8 cellular contexts compared by ENCODE assay signal in the genomic region with DNA sequence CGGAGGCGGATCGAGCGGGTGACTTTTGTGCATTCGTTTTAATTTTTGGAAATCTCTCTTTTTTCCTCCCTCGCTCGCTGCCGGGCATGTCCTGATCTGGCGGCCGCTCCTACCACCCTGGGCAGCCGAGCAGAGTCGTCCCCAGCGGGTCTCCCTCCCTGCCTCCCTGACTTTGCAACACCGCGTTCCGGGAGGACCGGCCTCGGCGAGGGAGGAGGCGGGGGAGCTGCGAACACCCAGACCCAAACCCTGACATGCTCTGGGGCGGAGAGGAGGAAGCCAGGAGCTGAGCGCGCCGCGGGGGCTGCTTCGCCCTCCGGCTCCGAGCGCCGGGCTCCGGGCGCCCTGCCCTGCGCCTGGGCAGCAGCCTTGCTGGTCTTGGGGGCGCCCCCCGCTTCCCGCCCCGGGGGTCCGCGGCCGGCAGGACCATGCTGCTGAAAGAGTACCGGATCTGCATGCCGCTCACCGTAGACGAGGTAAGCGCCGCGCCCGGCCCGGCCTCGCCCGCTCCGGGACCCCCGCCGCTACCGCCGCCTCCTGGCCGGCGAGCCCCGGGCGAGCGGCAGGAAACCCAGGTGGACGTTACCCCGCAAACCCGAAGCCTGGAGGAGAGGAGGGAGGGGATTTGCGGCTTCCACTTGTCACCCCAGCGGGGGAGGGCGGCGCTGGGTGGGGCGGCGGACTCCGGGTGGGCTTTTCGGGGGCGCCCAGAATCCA. TPM values are rescaled to one million over a fixed set of nuclear protein-coding genes. Genes with fewer than 3 reads are reported as not detected.
DNase-seq lines count a peak whose midpoint lies in the region; ATAC-seq, FAIRE-seq and TF ChIP-seq lines count a peak whose summit lies in the region.

No MANE protein-coding gene starts in this region.

- POLR2A ChIA-PET in RWPE1 (lab: Yijun Ruan, JAX; ENCODE audit: low non-redundant PET), result no interaction called here

- WGBS in pancreas, 2 donors, result 0% methylated on average over 54 to 74 of the region's 74 CpGs

- peak overlapping the region; percentile 76 to 98 (median 89) for H3K4me3 ChIP-seq in pancreas

- DNase-seq in NCI-H1417 (lab: John Stamatoyannopoulos, UW), result peak; percentile 26 to 81 (median 72)
- no peak for DNase-seq in NCI-H1417 treated with DMSO at 0.1 percent for 48 hours (lab: John Stamatoyannopoulos, UW)
- peak; percentile 48 for DNase-seq in RWPE1 (ENCODE audit: low spot score)
- peak in 37 of 42 donors; percentile 20 to 65 (median 46) for DNase-seq in head of caudate nucleus
- DNase-seq in pancreas, result peak; percentile 56 to 87 (median 72)

- H3K4me1 ChIP-seq in pancreas, result peaks cover 3 to 8% (median 7%) of the 10 kb centered on the region in 3 donors

- peak overlapping the region; percentile 89 for H3K4me3 Mint-ChIP-seq in activated naive CD4-positive, alpha-beta T cell treated with anti-CD3 and anti-CD28 coated beads, Interleukin-2, amount 50 U/mL, for 24 hours

- H3K36me3 Mint-ChIP-seq in activated naive CD4-positive, alpha-beta T cell treated with anti-CD3 and anti-CD28 coated beads, Interleukin-2, amount 50 U/mL, for 24 hours, result peaks cover 3% of the 10 kb centered on the region

- CTCF ChIA-PET in RWPE1 (lab: Yijun Ruan, JAX), result interaction anchor here (0.6 to 1.6 kb wide), 14 partner anchors 8 to 305 kb away, joined by 3 to 17 read pairs (median 4); no protein-coding TSS in a partner anchor

- no peaks in the 10 kb centered on the region for H3K9me3 ChIP-seq in pancreas

- TF ChIP-seq CTCF in RWPE1 (conservative IDR thresholded peaks at IDR 0.05; ENCODE audit: low read depth), result no peak; the same call in 1 of the 2 replicates
- peak in 1 of 4 donors; percentile 18 for TF ChIP-seq CTCF in pancreas (IDR thresholded peaks at IDR 0.05)

- ATAC-seq in HG03108 (IDR thresholded peaks at IDR 0.05; ENCODE audit: unreplicated experiment), result peak; percentile 14
- ATAC-seq in pancreas, result peak; percentile 48 to 65 (median 60)
- ATAC-seq in GM21360 (IDR thresholded peaks at IDR 0.05; ENCODE audit: unreplicated experiment), result no peak

- H3K9me3 Mint-ChIP-seq in activated naive CD4-positive, alpha-beta T cell treated with anti-CD3 and anti-CD28 coated beads, Interleukin-2, amount 50 U/mL, for 24 hours, result no peaks in the 10 kb centered on the region

- H3K27ac Mint-ChIP-seq in activated naive CD4-positive, alpha-beta T cell treated with anti-CD3 and anti-CD28 coated beads, Interleukin-2, amount 50 U/mL, for 24 hours, result peak overlapping the region; percentile 83

- intact Hi-C loops in head of caudate nucleus (cut with DNase I), result loop anchor here (5.0 to 10.0 kb wide), 2 partner anchors 94 to 227 kb away; no protein-coding TSS in a partner anchor
- intact Hi-C loops in pancreas (cut with DNase I), result loop anchor here in 2 of 3 donors (5.0 to 10.0 kb wide), 2 partner anchors 99 to 317 kb away; no protein-coding TSS in a partner anchor

- H3K27me3 ChIP-seq in pancreas, result no peaks in the 10 kb centered on the region

- peak overlapping the region; percentile 86 for H3K27ac ChIP-seq in RWPE1
- H3K27ac ChIP-seq in pancreas, result peak overlapping the region; percentile 87 to 94 (median 94)

- peaks cover 55% of the 10 kb centered on the region for H3K4me1 Mint-ChIP-seq in activated naive CD4-positive, alpha-beta T cell treated with anti-CD3 and anti-CD28 coated beads, Interleukin-2, amount 50 U/mL, for 24 hours

- H3K27me3 Mint-ChIP-seq in activated naive CD4-positive, alpha-beta T cell treated with anti-CD3 and anti-CD28 coated beads, Interleukin-2, amount 50 U/mL, for 24 hours, result no peaks in the 10 kb centered on the region

- H3K36me3 ChIP-seq in pancreas, result no peaks in the 10 kb centered on the region

- FAIRE-seq in pancreas (lab: Jason Lieb, UNC), result no peak

RNA-seq across cellular contexts. Expression of a gene that starts 0.8 kb away (rescaled TPM):
- 10 to 100 TPM; 21.6 to 28.8 (median 25.3) TPM for total RNA-seq in pancreas
- polyA plus RNA-seq in pancreas, result 10 to 100 TPM in 1 of 2 donors, 1 to 10 TPM in 1; 9.5 to 16.7 TPM

RNA-seq across cellular contexts. Expression of a gene that starts 11.5 kb away (rescaled TPM):
- 10 to 100 TPM; 18.2 to 27.6 (median 23.8) TPM for total RNA-seq in pancreas
- polyA plus RNA-seq in pancreas, result 10 to 100 TPM; 10.5 to 17.7 TPM
